ENCODE assay signal across 9 cellular contexts in genomic region chr19:35868823-35869326, GRCh38. TPM values are rescaled to one million over a fixed set of nuclear protein-coding genes. Genes with fewer than 3 reads are reported as not detected.
DNase-seq lines count a peak whose midpoint lies in the region; ATAC-seq and TF ChIP-seq lines count a peak whose summit lies in the region.
"Had no signal": no experiment of that assay in that cellular context is flagged by ENCODE, and none has a peak within 500 bp of the region (broad histone marks: within the 10 kb centered on the region; RNA-seq: fewer than 3 reads in every experiment).

No MANE protein-coding gene starts in this region.

- no peak for ATAC-seq in activated CD4-positive, alpha-beta T cell treated with anti-CD3 and anti-CD28 coated beads for 36 hours
- ATAC-seq in GM18861 (IDR thresholded peaks at IDR 0.05; ENCODE audit: unreplicated experiment): no peak

- H3K4me1 Mint-ChIP-seq in activated CD4-positive, alpha-beta T cell treated with anti-CD3 and anti-CD28 coated beads for 36 hours: peaks cover 14% of the 10 kb centered on the region
- H3K4me1 Mint-ChIP-seq in activated naive CD8-positive, alpha-beta T cell (ENCODE audit: low read depth): peaks cover 12% of the 10 kb centered on the region

- POLR2A ChIA-PET in activated CD4-positive, alpha-beta T cell treated with anti-CD3 and anti-CD28 coated beads for 36 hours (lab: Charles Lee): interaction anchor here (0.8 kb wide), 1 partner anchor 62 kb away, joined by 5 read pairs; no protein-coding TSS in a partner anchor
- POLR2A ChIA-PET in HEK293T (lab: Yijun Ruan, JAX): interaction anchor here (1.1 to 2.7 kb wide), 3 partner anchors 62 to 221 kb away, joined by 6 to 10 read pairs (median 8); partner anchors contain the start of genes COX6B1 and LIN37

- H3K4me3 ChIP-seq in iPS-20b (ENCODE audit: low read length): peak overlapping the region; percentile 75

- peak overlapping the region; percentile 5; the same call in 1 of the 2 replicates for H3K9ac ChIP-seq in iPS-20b (ENCODE audit: low read depth, low read length)

- no peaks in the 10 kb centered on the region for H3K36me3 ChIP-seq in iPS-20b (ENCODE audit: insufficient read depth, low read depth, low read length)

- no peaks in the 10 kb centered on the region for H3K9me3 Mint-ChIP-seq in activated CD4-positive, alpha-beta T cell treated with anti-CD3 and anti-CD28 coated beads for 36 hours (ENCODE audit: low read depth)
- H3K9me3 Mint-ChIP-seq in activated naive CD8-positive, alpha-beta T cell (ENCODE audit: low read depth): no peaks in the 10 kb centered on the region

- no peaks in the 10 kb centered on the region; the same call in 1 of the 2 replicates for H3K4me1 ChIP-seq in iPS-20b (ENCODE audit: insufficient read depth, low read length)

- no peaks in the 10 kb centered on the region for H3K36me3 Mint-ChIP-seq in activated CD4-positive, alpha-beta T cell treated with anti-CD3 and anti-CD28 coated beads for 36 hours (ENCODE audit: low read depth)
- no peaks in the 10 kb centered on the region for H3K36me3 Mint-ChIP-seq in activated naive CD8-positive, alpha-beta T cell

- H3K27ac Mint-ChIP-seq in activated CD4-positive, alpha-beta T cell treated with anti-CD3 and anti-CD28 coated beads for 36 hours: no peak overlapping the region
- H3K27ac Mint-ChIP-seq in activated naive CD8-positive, alpha-beta T cell: no peak overlapping the region

- DNase-seq in activated CD4-positive, alpha-beta T cell treated with anti-CD3 and anti-CD28 coated beads for 36 hours: no peak
- no peak for DNase-seq in activated CD4-positive, alpha-beta T cell treated with anti-CD3 and anti-CD28 coated beads, Interleukin-2, amount 50 U/mL, for 4 hours
- DNase-seq in HEK293T (ENCODE audit: extremely low spot score) (no peak), foreskin melanocyte (no peak)

- H3K27ac ChIP-seq in iPS-20b (ENCODE audit: low read length): no peak overlapping the region
- H3K27ac ChIP-seq in temporal lobe (ENCODE audit: low read depth, low read length): peak overlapping the region; percentile 100

- intact Hi-C loops in activated CD4-positive, alpha-beta T cell treated with anti-CD3 and anti-CD28 coated beads for 36 hours (cut with DNase I, micrococcal nuclease): loop anchor here in 1 of 2 experiments (1.0 kb wide), 9 partner anchors 10 to 323 kb away; partner anchors contain the start of genes ALKBH6, ARHGAP33, LRFN3 and TBCB

- no peaks in the 10 kb centered on the region for H3K9me3 ChIP-seq in iPS-20b (ENCODE audit: insufficient read depth, low read depth, low read length)

- CTCF ChIA-PET in activated CD4-positive, alpha-beta T cell treated with anti-CD3 and anti-CD28 coated beads for 36 hours (lab: Charles Lee): no interaction called here
- CTCF ChIA-PET in HEK293T (lab: Yijun Ruan, JAX): no interaction called here

- peak overlapping the region; percentile 29 for H3K4me3 Mint-ChIP-seq in activated CD4-positive, alpha-beta T cell treated with anti-CD3 and anti-CD28 coated beads for 36 hours
- H3K4me3 Mint-ChIP-seq in activated naive CD8-positive, alpha-beta T cell: peak overlapping the region; percentile 40

- H3K27me3 ChIP-seq in iPS-20b (ENCODE audit: insufficient read depth, low read length): peaks cover 28% of the 10 kb centered on the region

- H3K27me3 Mint-ChIP-seq in activated CD4-positive, alpha-beta T cell treated with anti-CD3 and anti-CD28 coated beads for 36 hours: peaks cover 37% of the 10 kb centered on the region
- H3K27me3 Mint-ChIP-seq in activated naive CD8-positive, alpha-beta T cell: peaks cover 20% of the 10 kb centered on the region

TF ChIP-seq in HEK293T, 16 proteins besides CTCF, POLR2A, EP300 and RAD21:
- TF ChIP-seq ARNT (IDR thresholded peaks at IDR 0.05) (no peak), FOXM1 (IDR thresholded peaks at IDR 0.05; ENCODE audit: borderline replicate concordance) (no peak), FOXK2 (IDR thresholded peaks at IDR 0.05) (no peak), BHLHE40 (IDR thresholded peaks at IDR 0.05; ENCODE audit: borderline replicate concordance) (no peak), PKNOX1 (IDR thresholded peaks at IDR 0.05) (no peak), SP1 (IDR thresholded peaks at IDR 0.05) (no peak), TARDBP (IDR thresholded peaks at IDR 0.05) (no peak), NFRKB (IDR thresholded peaks at IDR 0.05) (no peak), ZNF384 (IDR thresholded peaks at IDR 0.05) (no peak)
TF ChIP-seq in HEK293T: peak in this region for 0.

RNA-seq across cellular contexts. Expression of gene APLP1, which starts 0.5 kb away (rescaled TPM):
- total RNA-seq in activated CD4-positive, alpha-beta T cell treated with anti-CD3 and anti-CD28 coated beads for 36 hours: 1 to 10 TPM; 2.3 to 3.0 TPM
- 162 TPM for total RNA-seq in temporal lobe

RNA-seq across cellular contexts. Expression of gene KIRREL2, which starts 12.2 kb away (rescaled TPM):
- total RNA-seq in activated CD4-positive, alpha-beta T cell treated with anti-CD3 and anti-CD28 coated beads for 36 hours: under 1 TPM; 0.93 to 0.98 TPM
- total RNA-seq in temporal lobe: 0.74 TPM
- total RNA-seq: myocyte had no signal

RNA-seq across cellular contexts. Expression of gene NPHS1, which starts 16.6 kb away (rescaled TPM):
- not detected for total RNA-seq in activated CD4-positive, alpha-beta T cell treated with anti-CD3 and anti-CD28 coated beads for 36 hours
- total RNA-seq in temporal lobe: 0.25 TPM
- total RNA-seq: myocyte had no signal

RNA-seq across cellular contexts. Expression of gene NFKBID, which starts 31.5 kb away (rescaled TPM):
- total RNA-seq in activated CD4-positive, alpha-beta T cell treated with anti-CD3 and anti-CD28 coated beads for 36 hours: 10 to 100 TPM; 60.1 TPM
- 2.0 TPM for total RNA-seq in temporal lobe

RNA-seq across cellular contexts. Expression of gene HCST, which starts 33.5 kb away (rescaled TPM):
- 10 to 100 TPM; 27.0 to 32.7 TPM for total RNA-seq in activated CD4-positive, alpha-beta T cell treated with anti-CD3 and anti-CD28 coated beads for 36 hours
- total RNA-seq in temporal lobe: not detected
- total RNA-seq: myocyte had no signal

Comparison
In these comparisons a context has a peak if more than half of its experiments do, and no peak if none do; other contexts are left out.
1. RNA of gene APLP1, which starts 0.5 kb away (total RNA-seq): 162 TPM in temporal lobe (single experiment); 2.3 to 3.0 TPM in activated CD4-positive, alpha-beta T cell treated with anti-CD3 and anti-CD28 coated beads for 36 hours; every median in the first group is over 10 times any median in the second.